Comparison of ENCODE assay signal across 8 cellular contexts in genomic region chr17:8015957-8016631, GRCh38. TPM values are rescaled to one million over a fixed set of nuclear protein-coding genes. Genes with fewer than 3 reads are reported as not detected.
A peak's percentile ranks its signal among the peaks of the same experiment; 100 is the strongest.
DNase-seq lines count a peak whose midpoint lies in the region; ATAC-seq and TF ChIP-seq lines count a peak whose summit lies in the region.

No MANE protein-coding gene starts in this region.

- H3K4me1 Mint-ChIP-seq in CD14-positive monocyte = peaks cover 66% of the 10 kb centered on the region

- H3K9me3 Mint-ChIP-seq in CD14-positive monocyte = peaks cover 0 to 2% (median 0%) of the 10 kb centered on the region in 7 donors

- no peak overlapping the region; the same call in 1 of the 2 replicates for H3K27ac ChIP-seq in WERI-Rb-1
- peak overlapping the region; percentile 69 to 97 for H3K27ac ChIP-seq in esophagus (ENCODE audit: low read depth in 2 of 2, low read length in 1 of 2)
- H3K27ac ChIP-seq in neural cell (ENCODE audit: low read length) = no peak overlapping the region

- intact Hi-C loops in CD14-positive monocyte (cut with micrococcal nuclease) = loop anchor here (2.0 kb wide), 2 partner anchors 25 to 41 kb away; no protein-coding TSS in a partner anchor

- no peak for TF ChIP-seq RAD21 in neural cell (conservative IDR thresholded peaks at IDR 0.05)

- no peak for TF ChIP-seq EP300 in neural cell (conservative IDR thresholded peaks at IDR 0.05; ENCODE audit: poor library complexity, severe bottlenecking)

- H3K36me3 ChIP-seq in WERI-Rb-1 (no peaks in the 10 kb centered on the region), esophagus (ENCODE audit: control insufficient read depth in 2 of 2, insufficient read depth in 2 of 2, low read length in 1 of 2) (no peaks in the 10 kb centered on the region), neural cell (ENCODE audit: insufficient read depth, low read length) (no peaks in the 10 kb centered on the region)

- DNase-seq in CD14-positive monocyte (ENCODE audit: low spot score) = no peak
- DNase-seq in WERI-Rb-1 = peak; percentile 45
- no peak for DNase-seq in NCI-H1048 (lab: John Stamatoyannopoulos, UW)
- no peak for DNase-seq in medulla oblongata (ENCODE audit: extremely low spot score)

- H3K4me2 ChIP-seq in neural cell (ENCODE audit: low read length) = no peak overlapping the region

- no peak overlapping the region for H2AFZ ChIP-seq in neural cell (ENCODE audit: low read depth, low read length)

- no peaks in the 10 kb centered on the region for H3F3A ChIP-seq in neural cell (ENCODE audit: insufficient read depth, low read length, poor library complexity, severe bottlenecking)

- H3K27me3 Mint-ChIP-seq in CD14-positive monocyte (ENCODE audit: low read depth in 3 of 3) = peaks cover 0 to 13% (median 9%) of the 10 kb centered on the region in 3 donors

- peak overlapping the region; percentile 81 to 89 for H3K4me3 Mint-ChIP-seq in CD14-positive monocyte

- no peaks in the 10 kb centered on the region for H4K20me1 ChIP-seq in neural cell (ENCODE audit: insufficient read depth)

- WGBS in esophagus, 2 donors = 1 to 2% methylated on average over 37 to 46 of the region's 46 CpGs

- H3K79me2 ChIP-seq in neural cell (replicated peaks; ENCODE audit: insufficient read depth, low read length) = no peaks in the 10 kb centered on the region

- H3K36me3 Mint-ChIP-seq in CD14-positive monocyte = peaks cover 0 to 8% of the 10 kb centered on the region in 2 donors

- no peaks in the 10 kb centered on the region for H3K27me3 ChIP-seq in WERI-Rb-1 (ENCODE audit: insufficient read depth, low read depth, severe bottlenecking)
- no peaks in the 10 kb centered on the region for H3K27me3 ChIP-seq in esophagus (ENCODE audit: control insufficient read depth in 1 of 2, insufficient read depth in 2 of 2, low read length in 2 of 2)
- H3K27me3 ChIP-seq in neural cell (ENCODE audit: insufficient read depth, low read depth, low read length) = peaks cover 18% of the 10 kb centered on the region

- peaks cover 3 to 23% of the 10 kb centered on the region in 2 donors for H3K4me1 ChIP-seq in esophagus (ENCODE audit: control insufficient read depth in 2 of 2, insufficient read depth in 2 of 2, low read length in 1 of 2)

- peak overlapping the region; percentile 45 for H3K4me3 ChIP-seq in WERI-Rb-1 (ENCODE audit: low read depth, low read length)
- H3K4me3 ChIP-seq in esophagus (ENCODE audit: low read depth in 1 of 2, low read length in 2 of 2) = peak overlapping the region; percentile 36 to 53
- peak overlapping the region; percentile 55 for H3K4me3 ChIP-seq in neural cell (ENCODE audit: low read length)

- peak overlapping the region in 5 of 7 donors; percentile 91 to 97 (median 94) for H3K27ac Mint-ChIP-seq in CD14-positive monocyte

- H3K9me3 ChIP-seq in WERI-Rb-1 (ENCODE audit: severe bottlenecking) = no peaks in the 10 kb centered on the region
- H3K9me3 ChIP-seq in esophagus (ENCODE audit: control insufficient read depth in 2 of 2, insufficient read depth in 1 of 2, low read depth in 1 of 2, low read length in 1 of 2) = no peaks in the 10 kb centered on the region
- H3K9me3 ChIP-seq in neural cell (ENCODE audit: low read length) = no peaks in the 10 kb centered on the region

- no peak for TF ChIP-seq CTCF in CD14-positive monocyte (IDR thresholded peaks at IDR 0.05)
- no peak for TF ChIP-seq CTCF in WERI-Rb-1 (IDR thresholded peaks at IDR 0.05; ENCODE audit: low read depth, low read length)
- TF ChIP-seq CTCF in neural cell (IDR thresholded peaks at IDR 0.05; ENCODE audit: poor library complexity, severe bottlenecking) = no peak

- H3K9me2 ChIP-seq in neural cell (ENCODE audit: insufficient read depth, low read length) = no peaks in the 10 kb centered on the region

- H3K9ac ChIP-seq in neural cell (ENCODE audit: low read length) = no peak overlapping the region

- ATAC-seq in HG02970 (IDR thresholded peaks at IDR 0.05; ENCODE audit: low FRiP score, unreplicated experiment) = no peak
- ATAC-seq in GM18498 (IDR thresholded peaks at IDR 0.05; ENCODE audit: unreplicated experiment) = no peak

TF ChIP-seq in neural cell, 6 proteins besides CTCF, POLR2A, EP300 and RAD21:
- TF ChIP-seq EZH2 (IDR thresholded peaks at IDR 0.05; ENCODE audit: borderline replicate concordance, insufficient read depth, low read length, poor library complexity, severe bottlenecking) = no peak
- no peak for TF ChIP-seq MXI1 (conservative IDR thresholded peaks at IDR 0.05; ENCODE audit: poor library complexity, severe bottlenecking)
- TF ChIP-seq POLR2AphosphoS5 (IDR thresholded peaks at IDR 0.05) = no peak
- no peak for TF ChIP-seq SMC3 (conservative IDR thresholded peaks at IDR 0.05; ENCODE audit: poor library complexity)
- TF ChIP-seq REST (IDR thresholded peaks at IDR 0.05; ENCODE audit: borderline replicate concordance) = no peak
- no peak for TF ChIP-seq TAF1 (IDR thresholded peaks at IDR 0.05; ENCODE audit: low read depth)
TF ChIP-seq in neural cell: peak in this region for 0.

RNA-seq across cellular contexts. Expression of gene GUCY2D, which starts 13.7 kb away (rescaled TPM):
- polyA plus RNA-seq in CD14-positive monocyte = under 1 TPM in 1 of 2 donors, not detected in 1; 0.46 TPM
- polyA plus RNA-seq in esophagus = under 1 TPM; 0.19 to 0.59 TPM
- 0.07 and 0.10 TPM in 2 replicates for polyA plus RNA-seq in neural cell
- 0.24 TPM in 1 of 2 replicates, not detected in the other for polyA minus RNA-seq in neural cell

RNA-seq across cellular contexts. Expression of gene ALOX15B, which starts 22.8 kb away (rescaled TPM):
- 1 to 10 TPM; 2.0 to 2.8 TPM for polyA plus RNA-seq in CD14-positive monocyte
- 10 to 100 TPM; 22.8 to 24.7 TPM for polyA plus RNA-seq in esophagus
- not detected in 2 replicates for polyA plus RNA-seq in neural cell
- not detected in 2 replicates for polyA minus RNA-seq in neural cell

Comparison
In these comparisons a context has a peak if more than half of its experiments do, and no peak if none do; other contexts are left out.
1. H3K27ac ChIP-seq: peak in esophagus (2 of 2); none in WERI-Rb-1 (single experiment) and neural cell (single experiment).
2. RNA of gene ALOX15B, which starts 22.8 kb away (polyA plus RNA-seq): 22.8 to 24.7 TPM in esophagus; 2.0 to 2.8 TPM in CD14-positive monocyte and not detected in neural cell; every median in the first group is over 4 times any median in the second.
3. Peak in every context shown above with its lines, with median percentiles within 50 percentile points of each other: H3K4me3 ChIP-seq.